ENCODE assay signal across 1 cellular context in the genomic region with DNA sequence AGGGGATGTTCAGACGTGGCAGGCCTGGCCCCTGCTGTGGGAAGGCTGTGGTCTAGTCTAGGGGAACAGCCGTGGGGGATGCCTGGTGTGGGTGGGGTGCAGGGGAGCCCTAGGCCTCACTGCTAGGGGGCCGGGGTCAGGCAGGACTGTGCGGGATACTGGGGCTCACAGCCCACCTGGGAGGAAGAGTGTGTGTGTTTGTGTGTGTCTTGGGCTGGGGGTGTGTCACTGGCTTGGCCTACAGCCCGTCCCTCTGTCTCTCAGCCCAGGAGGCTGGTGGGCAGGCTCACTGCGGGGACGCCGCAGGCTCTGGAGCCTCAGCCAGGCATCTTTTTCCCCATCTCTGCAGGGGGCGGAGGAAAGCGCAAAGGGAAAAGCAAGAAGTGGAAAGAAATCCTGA.
TF ChIP-seq lines count a peak whose summit lies in the region.

No MANE protein-coding gene starts in this region.

TF ChIP-seq in GM23338, 12 proteins besides CTCF, POLR2A, EP300 and RAD21 (continued from another document):
- TF ChIP-seq, protein P1, sequence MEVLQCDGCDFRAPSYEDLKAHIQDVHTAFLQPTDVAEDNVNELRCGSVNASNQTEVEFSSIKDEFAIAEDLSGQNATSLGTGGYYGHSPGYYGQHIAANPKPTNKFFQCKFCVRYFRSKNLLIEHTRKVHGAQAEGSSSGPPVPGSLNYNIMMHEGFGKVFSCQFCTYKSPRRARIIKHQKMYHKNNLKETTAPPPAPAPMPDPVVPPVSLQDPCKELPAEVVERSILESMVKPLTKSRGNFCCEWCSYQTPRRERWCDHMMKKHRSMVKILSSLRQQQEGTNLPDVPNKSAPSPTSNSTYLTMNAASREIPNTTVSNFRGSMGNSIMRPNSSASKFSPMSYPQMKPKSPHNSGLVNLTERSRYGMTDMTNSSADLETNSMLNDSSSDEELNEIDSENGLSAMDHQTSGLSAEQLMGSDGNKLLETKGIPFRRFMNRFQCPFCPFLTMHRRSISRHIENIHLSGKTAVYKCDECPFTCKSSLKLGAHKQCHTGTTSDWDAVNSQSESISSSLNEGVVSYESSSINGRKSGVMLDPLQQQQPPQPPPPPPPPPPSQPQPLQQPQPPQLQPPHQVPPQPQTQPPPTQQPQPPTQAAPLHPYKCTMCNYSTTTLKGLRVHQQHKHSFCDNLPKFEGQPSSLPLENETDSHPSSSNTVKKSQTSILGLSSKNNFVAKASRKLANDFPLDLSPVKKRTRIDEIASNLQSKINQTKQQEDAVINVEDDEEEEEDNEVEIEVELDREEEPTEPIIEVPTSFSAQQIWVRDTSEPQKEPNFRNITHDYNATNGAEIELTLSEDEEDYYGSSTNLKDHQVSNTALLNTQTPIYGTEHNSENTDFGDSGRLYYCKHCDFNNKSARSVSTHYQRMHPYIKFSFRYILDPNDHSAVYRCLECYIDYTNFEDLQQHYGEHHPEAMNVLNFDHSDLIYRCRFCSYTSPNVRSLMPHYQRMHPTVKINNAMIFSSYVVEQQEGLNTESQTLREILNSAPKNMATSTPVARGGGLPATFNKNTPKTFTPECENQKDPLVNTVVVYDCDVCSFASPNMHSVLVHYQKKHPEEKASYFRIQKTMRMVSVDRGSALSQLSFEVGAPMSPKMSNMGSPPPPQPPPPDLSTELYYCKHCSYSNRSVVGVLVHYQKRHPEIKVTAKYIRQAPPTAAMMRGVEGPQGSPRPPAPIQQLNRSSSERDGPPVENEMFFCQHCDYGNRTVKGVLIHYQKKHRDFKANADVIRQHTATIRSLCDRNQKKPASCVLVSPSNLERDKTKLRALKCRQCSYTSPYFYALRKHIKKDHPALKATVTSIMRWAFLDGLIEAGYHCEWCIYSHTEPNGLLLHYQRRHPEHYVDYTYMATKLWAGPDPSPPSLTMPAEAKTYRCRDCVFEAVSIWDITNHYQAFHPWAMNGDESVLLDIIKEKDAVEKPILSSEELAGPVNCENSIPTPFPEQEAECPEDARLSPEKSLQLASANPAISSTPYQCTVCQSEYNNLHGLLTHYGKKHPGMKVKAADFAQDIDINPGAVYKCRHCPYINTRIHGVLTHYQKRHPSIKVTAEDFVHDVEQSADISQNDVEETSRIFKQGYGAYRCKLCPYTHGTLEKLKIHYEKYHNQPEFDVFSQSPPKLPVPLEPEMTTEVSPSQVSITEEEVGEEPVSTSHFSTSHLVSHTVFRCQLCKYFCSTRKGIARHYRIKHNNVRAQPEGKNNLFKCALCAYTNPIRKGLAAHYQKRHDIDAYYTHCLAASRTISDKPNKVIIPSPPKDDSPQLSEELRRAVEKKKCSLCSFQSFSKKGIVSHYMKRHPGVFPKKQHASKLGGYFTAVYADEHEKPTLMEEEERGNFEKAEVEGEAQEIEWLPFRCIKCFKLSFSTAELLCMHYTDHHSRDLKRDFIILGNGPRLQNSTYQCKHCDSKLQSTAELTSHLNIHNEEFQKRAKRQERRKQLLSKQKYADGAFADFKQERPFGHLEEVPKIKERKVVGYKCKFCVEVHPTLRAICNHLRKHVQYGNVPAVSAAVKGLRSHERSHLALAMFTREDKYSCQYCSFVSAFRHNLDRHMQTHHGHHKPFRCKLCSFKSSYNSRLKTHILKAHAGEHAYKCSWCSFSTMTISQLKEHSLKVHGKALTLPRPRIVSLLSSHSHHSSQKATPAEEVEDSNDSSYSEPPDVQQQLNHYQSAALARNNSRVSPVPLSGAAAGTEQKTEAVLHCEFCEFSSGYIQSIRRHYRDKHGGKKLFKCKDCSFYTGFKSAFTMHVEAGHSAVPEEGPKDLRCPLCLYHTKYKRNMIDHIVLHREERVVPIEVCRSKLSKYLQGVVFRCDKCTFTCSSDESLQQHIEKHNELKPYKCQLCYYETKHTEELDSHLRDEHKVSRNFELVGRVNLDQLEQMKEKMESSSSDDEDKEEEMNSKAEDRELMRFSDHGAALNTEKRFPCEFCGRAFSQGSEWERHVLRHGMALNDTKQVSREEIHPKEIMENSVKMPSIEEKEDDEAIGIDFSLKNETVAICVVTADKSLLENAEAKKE (CRISPR knock-in tag; IDR thresholded peaks at IDR 0.05): no peak
- TF ChIP-seq, protein P2, sequence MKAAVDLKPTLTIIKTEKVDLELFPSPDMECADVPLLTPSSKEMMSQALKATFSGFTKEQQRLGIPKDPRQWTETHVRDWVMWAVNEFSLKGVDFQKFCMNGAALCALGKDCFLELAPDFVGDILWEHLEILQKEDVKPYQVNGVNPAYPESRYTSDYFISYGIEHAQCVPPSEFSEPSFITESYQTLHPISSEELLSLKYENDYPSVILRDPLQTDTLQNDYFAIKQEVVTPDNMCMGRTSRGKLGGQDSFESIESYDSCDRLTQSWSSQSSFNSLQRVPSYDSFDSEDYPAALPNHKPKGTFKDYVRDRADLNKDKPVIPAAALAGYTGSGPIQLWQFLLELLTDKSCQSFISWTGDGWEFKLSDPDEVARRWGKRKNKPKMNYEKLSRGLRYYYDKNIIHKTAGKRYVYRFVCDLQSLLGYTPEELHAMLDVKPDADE (IDR thresholded peaks at IDR 0.05): no peak
- TF ChIP-seq JUNB (IDR thresholded peaks at IDR 0.05; ENCODE audit: unreplicated experiment) (no peak), EZH2 (IDR thresholded peaks at IDR 0.05; ENCODE audit: low read depth, unreplicated experiment) (no peak), ZNF114 (CRISPR knock-in tag; IDR thresholded peaks at IDR 0.05) (no peak), REST (IDR thresholded peaks at IDR 0.05; ENCODE audit: unreplicated experiment) (no peak), STAT1 (IDR thresholded peaks at IDR 0.05; ENCODE audit: unreplicated experiment) (no peak), CREB1 (CRISPR knock-in tag; IDR thresholded peaks at IDR 0.05; ENCODE audit: low read depth) (no peak), POLR2AphosphoS5 (IDR thresholded peaks at IDR 0.05; ENCODE audit: low read depth) (no peak)
